1 cellular context compared by ENCODE assay signal in genomic region chr4:121096629-121097028, GRCh38.
TF ChIP-seq lines count a peak whose summit lies in the region.

No MANE protein-coding gene starts in this region.

TF ChIP-seq in A549, 52 proteins besides CTCF, POLR2A, EP300 and RAD21 (continued from another document):
- TF ChIP-seq PHF8 (IDR thresholded peaks at IDR 0.05; ENCODE audit: borderline replicate concordance, low read depth): no peak
- no peak for TF ChIP-seq CBX8 (IDR thresholded peaks at IDR 0.05)
- no peak for TF ChIP-seq BHLHE40 (IDR thresholded peaks at IDR 0.05; ENCODE audit: low read depth, low read length)
TF ChIP-seq in A549: peak in this region for 1.
